In genomic region chr17:1039119-1039507, GRCh38 we compare ENCODE assay signal across 14 cellular contexts. TPM values are rescaled to one million over a fixed set of nuclear protein-coding genes. Genes with fewer than 3 reads are reported as not detected.
DNase-seq lines count a peak whose midpoint lies in the region; ATAC-seq and TF ChIP-seq lines count a peak whose summit lies in the region.
"Had no signal": no experiment of that assay in that cellular context is flagged by ENCODE, and none has a peak within 500 bp of the region (broad histone marks: within the 10 kb centered on the region; RNA-seq: fewer than 3 reads in every experiment).

No MANE protein-coding gene starts in this region.

- no peaks in the 10 kb centered on the region for H3K79me1 ChIP-seq in trophoblast cell (ENCODE audit: low read length)

- no peak for TF ChIP-seq CTCF in dorsolateral prefrontal cortex (IDR thresholded peaks at IDR 0.05 in 54 of 56, conservative IDR thresholded peaks at IDR 0.05 in 2 of 56; ENCODE audit: low read depth in 1 of 56, partially characterized antibody in 56 of 56)
- no peak for TF ChIP-seq CTCF in stomach (IDR thresholded peaks at IDR 0.05)

- TF ChIP-seq POLR2A in stomach (IDR thresholded peaks at IDR 0.05), result no peak

- no peak for TF ChIP-seq EP300 in stomach (IDR thresholded peaks at IDR 0.05)

- H3K36me3 ChIP-seq in NT2/D1 (ENCODE audit: insufficient read depth, insufficient read length, low read length) (peaks cover 9% of the 10 kb centered on the region), mucosa of stomach (ENCODE audit: control insufficient read depth, insufficient read depth, low read length) (peaks cover 11% of the 10 kb centered on the region), stomach (peaks cover 0 to 60% (median 46%) of the 10 kb centered on the region in 4 donors), trophoblast cell (ENCODE audit: control insufficient read depth in 1 of 2, insufficient read depth in 2 of 2, low read length in 2 of 2) (peaks cover 8 to 9% of the 10 kb centered on the region in 2 experiments)
- peaks cover 0 to 44% (median 0%) of the 10 kb centered on the region in 3 experiments for H3K36me3 ChIP-seq in naive thymus-derived CD4-positive, alpha-beta T cell (ENCODE audit: control insufficient read depth in 2 of 3, insufficient read depth in 3 of 3, low read length in 3 of 3)

- H3K14ac ChIP-seq in trophoblast cell (ENCODE audit: low read length), result no peak overlapping the region

- peaks cover 5 to 13% (median 10%) of the 10 kb centered on the region in 5 donors for H3K36me3 Mint-ChIP-seq in naive thymus-derived CD4-positive, alpha-beta T cell
- H3K36me3 Mint-ChIP-seq: natural killer cell had no signal

- H3K9me3 ChIP-seq in NT2/D1 (ENCODE audit: insufficient read depth, low read length) (no peaks in the 10 kb centered on the region; the same call in 1 of the 2 replicates), mucosa of stomach (ENCODE audit: control insufficient read depth, low read length) (no peaks in the 10 kb centered on the region), stomach (no peaks in the 10 kb centered on the region), trophoblast cell (ENCODE audit: insufficient read depth, low read depth, low read length) (peaks cover 5% of the 10 kb centered on the region)
- H3K9me3 ChIP-seq in naive thymus-derived CD4-positive, alpha-beta T cell (ENCODE audit: control insufficient read depth in 2 of 3, low read length in 3 of 3), result no peaks in the 10 kb centered on the region

- no peak overlapping the region for H4K8ac ChIP-seq in trophoblast cell (ENCODE audit: low read depth, low read length)

- H3K4me1 ChIP-seq in NT2/D1 (ENCODE audit: insufficient read depth, insufficient read length) (peaks cover 11% of the 10 kb centered on the region), mucosa of stomach (ENCODE audit: control insufficient read depth, insufficient read depth, low read length) (peaks cover 24% of the 10 kb centered on the region), stomach (peaks cover 17 to 46% (median 35%) of the 10 kb centered on the region in 4 donors), trophoblast cell (ENCODE audit: control insufficient read depth in 1 of 2, insufficient read depth in 2 of 2, low read length in 2 of 2) (no peaks in the 10 kb centered on the region)
- no peaks in the 10 kb centered on the region for H3K4me1 ChIP-seq in naive thymus-derived CD4-positive, alpha-beta T cell (ENCODE audit: control insufficient read depth in 2 of 2, insufficient read depth in 2 of 2, low read length in 2 of 2)

- no peaks in the 10 kb centered on the region for H3K27me3 Mint-ChIP-seq in naive thymus-derived CD4-positive, alpha-beta T cell

- H3K79me2 ChIP-seq in trophoblast cell (ENCODE audit: control insufficient read depth, insufficient read depth, low read length, poor library complexity), result no peaks in the 10 kb centered on the region

- 74 to 88% (median 78%) methylated on average over 5 to 16 of the region's 16 CpGs for WGBS in stomach, 5 donors
- WGBS in trophoblast cell (ENCODE audit: extremely low coverage, insufficient coverage, insufficient read length), result no CpG with 5 or more reads among the region's 16 CpGs

- peaks cover 0 to 11% (median 8%) of the 10 kb centered on the region in 7 donors for H3K4me1 Mint-ChIP-seq in naive thymus-derived CD4-positive, alpha-beta T cell

- no peak overlapping the region for H2BK12ac ChIP-seq in trophoblast cell (ENCODE audit: low read length)

- no peak overlapping the region for H3K27ac Mint-ChIP-seq in naive thymus-derived CD4-positive, alpha-beta T cell

- H3K18ac ChIP-seq in trophoblast cell (ENCODE audit: low read length), result no peak overlapping the region

- H2AFZ ChIP-seq in trophoblast cell (ENCODE audit: insufficient read depth, low read length, poor library complexity), result no peak overlapping the region

- H3K9ac ChIP-seq in NT2/D1 (ENCODE audit: insufficient read length, low read depth) (peak overlapping the region; percentile 21), mucosa of stomach (ENCODE audit: low read length) (peak overlapping the region; percentile 18), trophoblast cell (ENCODE audit: low read length) (no peak overlapping the region)

- intact Hi-C loops in dorsolateral prefrontal cortex (cut with DNase I) (no loop called here), stomach (cut with DNase I; ENCODE audit: low total_unique reads) (no loop called here)
- intact Hi-C loops in naive thymus-derived CD4-positive, alpha-beta T cell (cut with micrococcal nuclease), result no loop called here

- no peak for DNase-seq in NT2/D1 (ENCODE audit: low read depth, low spot score)
- no peak for DNase-seq in dorsolateral prefrontal cortex
- DNase-seq in stomach, result no peak
- DNase-seq in DMS53 (lab: John Stamatoyannopoulos, UW), result no peak
- no peak for DNase-seq in stimulated activated naive CD4-positive, alpha-beta T cell (lab: John Stamatoyannopoulos, UW)
- no peak for DNase-seq in naive thymus-derived CD4-positive, alpha-beta T cell
- DNase-seq in trophoblast cell, result no peak
- DNase-seq: activated gamma-delta T cell treated with Interleukin-2 at 50 U/mL for 16 hours, natural killer cell, SW 1271 had no signal

- H2BK120ac ChIP-seq in trophoblast cell (ENCODE audit: insufficient read depth, low read length, poor library complexity), result no peak overlapping the region

- no peak overlapping the region for H4K12ac ChIP-seq in trophoblast cell (ENCODE audit: low read depth, low read length)

- no peak overlapping the region for H3K4ac ChIP-seq in trophoblast cell (ENCODE audit: low read depth, low read length)

- H3K27ac ChIP-seq in dorsolateral prefrontal cortex, result peak overlapping the region in 58 of 59 donors; percentile 41 to 92 (median 84)
- H3K27ac ChIP-seq in stomach, result peak overlapping the region; percentile 53 to 79 (median 78)
- H3K27ac ChIP-seq in naive thymus-derived CD4-positive, alpha-beta T cell (ENCODE audit: low read depth, low read length), result no peak overlapping the region
- no peak overlapping the region for H3K27ac ChIP-seq in trophoblast cell (ENCODE audit: low read depth, low read length)
- H3K27ac ChIP-seq: VCaP had no signal

- no peak overlapping the region for H3K23ac ChIP-seq in trophoblast cell (ENCODE audit: low read length)

- POLR2A ChIA-PET in naive thymus-derived CD4-positive, alpha-beta T cell (lab: Charles Lee), result no interaction called here

- H3K4me2 ChIP-seq in trophoblast cell (ENCODE audit: low read length), result no peak overlapping the region
- H3K4me2 ChIP-seq: smooth muscle cell had no signal

- H2AK5ac ChIP-seq in trophoblast cell (ENCODE audit: low read length), result no peak overlapping the region

- CTCF ChIA-PET in naive thymus-derived CD4-positive, alpha-beta T cell (lab: Charles Lee), result interaction anchor here (0.6 kb wide), 1 partner anchor 47 kb away, joined by 4 read pairs; no protein-coding TSS in a partner anchor

- no peak overlapping the region for H4K91ac ChIP-seq in trophoblast cell (ENCODE audit: low read depth, low read length)

- H3K4me3 Mint-ChIP-seq in naive thymus-derived CD4-positive, alpha-beta T cell, result no peak overlapping the region
- H3K4me3 Mint-ChIP-seq: H9, natural killer cell had no signal

- H3K9me3 Mint-ChIP-seq in naive thymus-derived CD4-positive, alpha-beta T cell, result no peaks in the 10 kb centered on the region
- H3K9me3 Mint-ChIP-seq: H9, natural killer cell had no signal

- no peak for ATAC-seq in naive thymus-derived CD4-positive, alpha-beta T cell

- H3K27me3 ChIP-seq in NT2/D1 (ENCODE audit: insufficient read depth, insufficient read length) (no peaks in the 10 kb centered on the region), dorsolateral prefrontal cortex (peaks cover 0 to 9% (median 0%) of the 10 kb centered on the region in 45 donors), mucosa of stomach (ENCODE audit: control insufficient read depth, insufficient read depth, low read length) (no peaks in the 10 kb centered on the region), stomach (no peaks in the 10 kb centered on the region), trophoblast cell (ENCODE audit: insufficient read depth, low read length) (no peaks in the 10 kb centered on the region)
- no peaks in the 10 kb centered on the region for H3K27me3 ChIP-seq in naive thymus-derived CD4-positive, alpha-beta T cell (ENCODE audit: control insufficient read depth in 2 of 2, insufficient read depth in 2 of 2, low read length in 2 of 2)

- no peak overlapping the region for H2BK5ac ChIP-seq in trophoblast cell (ENCODE audit: low read depth, low read length, poor library complexity)

- no peak overlapping the region for H3K4me3 ChIP-seq in NT2/D1 (ENCODE audit: insufficient read length, low read depth)
- H3K4me3 ChIP-seq in dorsolateral prefrontal cortex, result peak overlapping the region in 18 of 59 donors; percentile 0 to 37 (median 16)
- H3K4me3 ChIP-seq in mucosa of stomach (ENCODE audit: low read length), result no peak overlapping the region
- H3K4me3 ChIP-seq in stomach, result no peak overlapping the region
- H3K4me3 ChIP-seq in naive thymus-derived CD4-positive, alpha-beta T cell (ENCODE audit: low read length), result no peak overlapping the region
- no peak overlapping the region for H3K4me3 ChIP-seq in trophoblast cell (ENCODE audit: low read depth, low read length)
- H3K4me3 ChIP-seq: smooth muscle cell had no signal

RNA-seq across cellular contexts. Expression of gene TIMM22, which starts 42.2 kb away (rescaled TPM):
- total RNA-seq in dorsolateral prefrontal cortex (10 to 100 TPM in 104 of 120 experiments, 1 to 10 TPM in 16; 7.3 to 15.5 (median 11.6) TPM), stomach (10 to 100 TPM in 2 of 5 donors, 1 to 10 TPM in 2, under 1 TPM in 1; 0.29 to 22.6 (median 8.9) TPM)
- 1 to 10 TPM; 7.3 to 9.5 (median 8.6) TPM for polyA plus RNA-seq in stomach
- 10 to 100 TPM in 3 of 5 experiments, 1 to 10 TPM in 2; 8.3 to 13.5 (median 11.3) TPM for total RNA-seq in naive thymus-derived CD4-positive, alpha-beta T cell
- 10 to 100 TPM; 24.9 to 27.9 TPM for polyA plus RNA-seq in naive thymus-derived CD4-positive, alpha-beta T cell
- 10.6 and 10.9 TPM in 2 replicates for polyA plus RNA-seq in trophoblast cell (2013)

RNA-seq across cellular contexts. Expression of gene NXN, which starts 59.5 kb away (rescaled TPM):
- total RNA-seq in dorsolateral prefrontal cortex (10 to 100 TPM in 109 of 120 experiments, 1 to 10 TPM in 11; 6.9 to 38.1 (median 15.4) TPM), stomach (10 to 100 TPM; 21.0 to 47.8 (median 26.9) TPM)
- polyA plus RNA-seq in stomach, result 10 to 100 TPM; 17.9 to 33.8 (median 23.2) TPM
- under 1 TPM in 4 of 5 experiments, not detected in 1; 0.10 to 0.84 (median 0.36) TPM for total RNA-seq in naive thymus-derived CD4-positive, alpha-beta T cell
- polyA plus RNA-seq in naive thymus-derived CD4-positive, alpha-beta T cell, result under 1 TPM in 1 of 2 donors, not detected in 1; 0.22 TPM
- polyA plus RNA-seq in trophoblast cell (2013), result 57.9 and 59.2 TPM in 2 replicates

Comparison
In these comparisons a context has a peak if more than half of its experiments do, and no peak if none do; other contexts are left out.
1. H3K27ac ChIP-seq: peak in dorsolateral prefrontal cortex (58 of 59) and stomach (5 of 5); none in naive thymus-derived CD4-positive, alpha-beta T cell (single experiment) and trophoblast cell (single experiment).
2. RNA of gene NXN, which starts 59.5 kb away (total RNA-seq): 21.0 to 47.8 TPM in stomach and 6.9 to 38.1 TPM in dorsolateral prefrontal cortex; 0.10 to 0.84 TPM in naive thymus-derived CD4-positive, alpha-beta T cell; every median in the first group is over 4 times any median in the second.